In genomic region chr11:94545641-94546470, GRCh38 we compare ENCODE assay signal across 6 cellular contexts. TPM values are rescaled to one million over a fixed set of nuclear protein-coding genes. Genes with fewer than 3 reads are reported as not detected.
DNase-seq lines count a peak whose midpoint lies in the region; ATAC-seq and TF ChIP-seq lines count a peak whose summit lies in the region.

No MANE protein-coding gene starts in this region.

- H3K4me2 ChIP-seq in BLaER1, result peak overlapping the region; percentile 86

- peak overlapping the region; percentile 39 for H3K9ac ChIP-seq in BLaER1

- intact Hi-C loops in left lung (cut with DNase I), result no loop called here

- H3K9me3 ChIP-seq in BLaER1 (no peaks in the 10 kb centered on the region), Peyer's patch (no peaks in the 10 kb centered on the region), left lung (no peaks in the 10 kb centered on the region)

- H3K27ac ChIP-seq in BLaER1, result no peak overlapping the region
- peak overlapping the region; percentile 91 to 98 (median 95) for H3K27ac ChIP-seq in Peyer's patch
- peak overlapping the region in 1 of 2 donors; percentile 99 for H3K27ac ChIP-seq in left lung

- DNase-seq in Peyer's patch (no peak), left lung (no peak), 8988T (no peak)
- DNase-seq in stimulated activated CD4-positive, alpha-beta T cell treated with anti-CD3 and anti-CD28 coated beads, Interleukin-4, amount 100 ng/mL, for 24 hours, result no peak
- DNase-seq in activated naive CD4-positive, alpha-beta T cell (lab: John Stamatoyannopoulos, UW), result no peak

- H3K4me1 ChIP-seq in BLaER1 (peaks cover 52% of the 10 kb centered on the region), Peyer's patch (peaks cover 0 to 59% (median 2%) of the 10 kb centered on the region in 4 donors), left lung (peaks cover 26 to 70% of the 10 kb centered on the region in 2 donors)

- TF ChIP-seq POLR2A in Peyer's patch (IDR thresholded peaks at IDR 0.05), result peak in 1 of 2 donors; percentile 0

- no peak for TF ChIP-seq CTCF in Peyer's patch (IDR thresholded peaks at IDR 0.05)
- TF ChIP-seq CTCF in left lung (IDR thresholded peaks at IDR 0.05), result no peak

- peaks cover 63% of the 10 kb centered on the region for H4K20me1 ChIP-seq in BLaER1

- no peak for ATAC-seq in left lung

- H3K27me3 ChIP-seq in BLaER1 (no peaks in the 10 kb centered on the region), Peyer's patch (no peaks in the 10 kb centered on the region), left lung (no peaks in the 10 kb centered on the region)

- H3K36me3 ChIP-seq in BLaER1 (peaks cover 21% of the 10 kb centered on the region), Peyer's patch (no peaks in the 10 kb centered on the region), left lung (no peaks in the 10 kb centered on the region)

- peak overlapping the region; percentile 83 for H3K4me3 ChIP-seq in BLaER1
- H3K4me3 ChIP-seq in Peyer's patch, result peak overlapping the region; percentile 69 to 85 (median 78)
- H3K4me3 ChIP-seq in left lung, result peak overlapping the region; percentile 58 to 62

RNA-seq across cellular contexts. Expression of gene FUT4, which starts 2.1 kb away (rescaled TPM):
- total RNA-seq in Peyer's patch (10 to 100 TPM in 3 of 4 donors, 1 to 10 TPM in 1; 9.1 to 34.3 (median 25.4) TPM), left lung (1 to 10 TPM; 6.2 to 7.3 TPM)

RNA-seq across cellular contexts. Expression of gene PIWIL4, which starts 21.3 kb away (rescaled TPM):
- 10 to 100 TPM in 3 of 4 donors, 1 to 10 TPM in 1; 5.0 to 20.4 (median 14.5) TPM for total RNA-seq in Peyer's patch
- total RNA-seq in left lung, result 1 to 10 TPM; 1.3 to 2.7 TPM

RNA-seq across cellular contexts. Expression of gene C11orf97, which starts 33.6 kb away (rescaled TPM):
- total RNA-seq in Peyer's patch (not detected), left lung (1 to 10 TPM in 1 of 2 donors, not detected in 1; 1.8 TPM)

RNA-seq across cellular contexts. Expression of gene ANKRD49, which starts 52.1 kb away (rescaled TPM):
- 10 to 100 TPM; 17.3 to 49.5 (median 20.7) TPM for total RNA-seq in Peyer's patch
- 10 to 100 TPM in 1 of 2 donors, 1 to 10 TPM in 1; 9.8 to 13.1 TPM for total RNA-seq in left lung

RNA-seq across cellular contexts. Expression of gene MRE11, which starts 52.2 kb away (rescaled TPM):
- 10 to 100 TPM in 3 of 4 donors, 1 to 10 TPM in 1; 9.7 to 38.0 (median 14.1) TPM for total RNA-seq in Peyer's patch
- 10 to 100 TPM; 15.5 to 20.8 TPM for total RNA-seq in left lung
